ENCODE assay signal across 26 cellular contexts in genomic region chr1:54340434-54340833, GRCh38.
DNase-seq lines count a peak whose midpoint lies in the region; ATAC-seq and TF ChIP-seq lines count a peak whose summit lies in the region.
"Had no signal": no experiment of that assay in that cellular context is flagged by ENCODE, and none has a peak within 500 bp of the region (broad histone marks: within the 10 kb centered on the region; RNA-seq: fewer than 3 reads in every experiment).

No MANE protein-coding gene starts in this region.

- H4K91ac ChIP-seq in H9 (ENCODE audit: insufficient read length, low read depth, low read length), result no peak overlapping the region
- peak overlapping the region; percentile 49 for H4K91ac ChIP-seq in mesenchymal stem cell (ENCODE audit: low read length)

- H3K9me3 Mint-ChIP-seq in H9, result no peaks in the 10 kb centered on the region
- H3K9me3 Mint-ChIP-seq in activated T-helper 17 cell treated with anti-CD3 and anti-CD28 coated beads, Interleukin-2, amount 50 U/mL, for 72 hours, result no peaks in the 10 kb centered on the region
- H3K9me3 Mint-ChIP-seq: activated B cell treated with CpG ODN at 0.5 μM for 24 hours; CD8-positive, alpha-beta T cell; IgD-negative memory B cell; immature natural killer cell; naive thymus-derived CD8-positive, alpha-beta T cell had no signal

- no CpG with 5 or more reads among the region's 6 CpGs for WGBS in H9 (ENCODE audit: extremely low coverage, insufficient read length, low lambda C conversion rate)
- 90% methylated on average over 6 of the region's 6 CpGs for WGBS in mesenchymal stem cell

- H3K4me3 ChIP-seq in mesenchymal stem cell (ENCODE audit: insufficient read depth in 1 of 2, low read depth in 1 of 2, low read length in 2 of 2), result no peak overlapping the region
- H3K4me3 ChIP-seq: left lung, Peyer's patch, prostate gland, sigmoid colon had no signal

- H3K79me1 ChIP-seq in H9 (ENCODE audit: insufficient read depth, low read depth, low read length, poor library complexity, severe bottlenecking) (peaks cover 7% of the 10 kb centered on the region), mesenchymal stem cell (replicated peaks; ENCODE audit: low read length, poor library complexity, severe bottlenecking) (peaks cover 48% of the 10 kb centered on the region)

- no peaks in the 10 kb centered on the region for H4K20me1 ChIP-seq in H9 (ENCODE audit: control insufficient read depth, insufficient read depth, insufficient read length)

- H3K4ac ChIP-seq in H9 (ENCODE audit: low read depth, low read length) (no peak overlapping the region), mesenchymal stem cell (ENCODE audit: low read depth in 1 of 2, low read length in 2 of 2) (no peak overlapping the region)

- no peak overlapping the region for H3T11ph ChIP-seq in H9 (ENCODE audit: low read length)

- no peak for DNase-seq in H9
- no peak for DNase-seq in mesenchymal stem cell
- peak; percentile 52 for DNase-seq in superior temporal gyrus (ENCODE audit: extremely low spot score)
- DNase-seq in DMS79 (lab: John Stamatoyannopoulos, UW), result no peak
- no peak for DNase-seq in NCI-H146 (lab: John Stamatoyannopoulos, UW)
- DNase-seq: ACHN; activated B cell treated with CpG ODN at 0.5 μM for 24 hours; activated CD4-positive, alpha-beta T cell treated with anti-CD3 and anti-CD28 coated beads, Interleukin-2, amount 50 U/mL, for 1 hour; activated gamma-delta T cell; activated T-cell treated with anti-CD3 and anti-CD28 coated beads, Interleukin-2, amount 50 U/mL, for 1 hour; CD8-positive, alpha-beta T cell; immature natural killer cell; left lung; naive thymus-derived CD8-positive, alpha-beta T cell; NCI-H1436 treated with DMSO at 0.1 percent for 48 hours; NCI-H446; NCI-H748 treated with DMSO at 0.1 percent for 48 hours; Peyer's patch; SIG-M5; sigmoid colon; stimulated activated CD4-positive, alpha-beta T cell treated with anti-CD3 and anti-CD28 coated beads, Interleukin-4, amount 100 ng/mL, for 1 hour had no signal

- H3K27me3 ChIP-seq in H9 (ENCODE audit: insufficient read depth, low read length), result no peaks in the 10 kb centered on the region
- no peaks in the 10 kb centered on the region for H3K27me3 ChIP-seq in mesenchymal stem cell (ENCODE audit: control insufficient read depth in 1 of 2, insufficient read depth in 1 of 2, low read length in 2 of 2)
- H3K27me3 ChIP-seq: left lung, Peyer's patch, sigmoid colon had no signal

- no peak overlapping the region for H2BK5ac ChIP-seq in H9 (ENCODE audit: insufficient read length, low read length)
- H2BK5ac ChIP-seq in mesenchymal stem cell (ENCODE audit: low read depth, low read length, poor library complexity, severe bottlenecking), result no peak overlapping the region

- H3K4me1 ChIP-seq in H9 (ENCODE audit: insufficient read depth, low read length), result peaks cover 12% of the 10 kb centered on the region; the same call in 1 of the 2 replicates
- H3K4me1 ChIP-seq in mesenchymal stem cell (ENCODE audit: control insufficient read depth, insufficient read depth, low read depth, low read length), result peaks cover 11% of the 10 kb centered on the region

- H3K56ac ChIP-seq in H9 (ENCODE audit: insufficient read length, low read depth, low read length), result no peak overlapping the region

- H3K4me1 Mint-ChIP-seq in H9, result peaks cover 76 to 83% of the 10 kb centered on the region in 2 experiments
- peaks cover 12% of the 10 kb centered on the region for H3K4me1 Mint-ChIP-seq in activated T-helper 17 cell treated with anti-CD3 and anti-CD28 coated beads, Interleukin-2, amount 50 U/mL, for 72 hours

- peaks cover 2 to 34% (median 25%) of the 10 kb centered on the region in 3 experiments; a peak in 6 of 7 replicates for H3K36me3 Mint-ChIP-seq in H9 (ENCODE audit: insufficient read depth in 1 of 3, low read depth in 3 of 3)
- no peaks in the 10 kb centered on the region for H3K36me3 Mint-ChIP-seq in activated T-helper 17 cell treated with anti-CD3 and anti-CD28 coated beads, Interleukin-2, amount 50 U/mL, for 72 hours (ENCODE audit: low read depth)
- H3K36me3 Mint-ChIP-seq: immature natural killer cell had no signal

- no peak overlapping the region for H4K8ac ChIP-seq in H9 (replicated peaks; ENCODE audit: insufficient read length, low read depth, low read length)
- H4K8ac ChIP-seq in mesenchymal stem cell (ENCODE audit: low read length), result no peak overlapping the region

- H2AK5ac ChIP-seq in H9 (ENCODE audit: insufficient read length, low read length) (no peak overlapping the region), mesenchymal stem cell (ENCODE audit: low read length, severe bottlenecking) (no peak overlapping the region)

- no peak overlapping the region for H3K4me3 Mint-ChIP-seq in H9
- H3K4me3 Mint-ChIP-seq in activated T-helper 17 cell treated with anti-CD3 and anti-CD28 coated beads, Interleukin-2, amount 50 U/mL, for 72 hours, result no peak overlapping the region
- H3K4me3 Mint-ChIP-seq: activated B cell treated with CpG ODN at 0.5 μM for 24 hours; B cell; CD8-positive, alpha-beta T cell; immature natural killer cell had no signal

- ATAC-seq in activated T-helper 17 cell treated with anti-CD3 and anti-CD28 coated beads, Interleukin-2, amount 50 U/mL, for 72 hours (replicated peaks), result no peak
- no peak for ATAC-seq in GM18858 (IDR thresholded peaks at IDR 0.05; ENCODE audit: unreplicated experiment)
- ATAC-seq: CD8-positive, alpha-beta T cell; left lung; naive thymus-derived CD8-positive, alpha-beta T cell had no signal

- H3K23ac ChIP-seq in H9 (ENCODE audit: insufficient read length, low read depth, low read length) (no peak overlapping the region), mesenchymal stem cell (ENCODE audit: low read length in 2 of 2) (no peak overlapping the region)

- H2BK120ac ChIP-seq in H9 (ENCODE audit: low read depth, low read length, poor library complexity, severe bottlenecking) (no peak overlapping the region), mesenchymal stem cell (ENCODE audit: low read depth, low read length) (no peak overlapping the region)

- peaks cover 7 to 14% of the 10 kb centered on the region in 2 experiments for H3K36me3 ChIP-seq in mesenchymal stem cell (ENCODE audit: control insufficient read depth in 1 of 2, insufficient read depth in 2 of 2, low read depth in 1 of 2, low read length in 2 of 2)
- H3K36me3 ChIP-seq: left lung, prostate gland, sigmoid colon had no signal

- H2AFZ ChIP-seq in H9 (ENCODE audit: low read length) (no peak overlapping the region), mesenchymal stem cell (ENCODE audit: low read depth, low read length) (no peak overlapping the region)

- H2BK12ac ChIP-seq in H9 (ENCODE audit: insufficient read length, low read depth, low read length) (no peak overlapping the region), mesenchymal stem cell (ENCODE audit: low read length in 2 of 2) (peak overlapping the region in 1 of 2 experiments; percentile 40)

- H3K4me2 ChIP-seq in H9 (ENCODE audit: insufficient read depth, insufficient read length, low read length) (no peak overlapping the region), mesenchymal stem cell (ENCODE audit: low read length, poor library complexity, severe bottlenecking) (no peak overlapping the region)

- peaks cover 7% of the 10 kb centered on the region; the same call in 1 of the 2 replicates for H3K79me2 ChIP-seq in H9 (ENCODE audit: insufficient read depth, low read length)

- peak overlapping the region in 2 of 3 experiments; percentile 75 to 94; a peak in 4 of 7 replicates for H3K27ac Mint-ChIP-seq in H9
- H3K27ac Mint-ChIP-seq in activated T-helper 17 cell treated with anti-CD3 and anti-CD28 coated beads, Interleukin-2, amount 50 U/mL, for 72 hours, result peak overlapping the region; percentile 52
- H3K27ac Mint-ChIP-seq: activated B cell treated with CpG ODN at 0.5 μM for 24 hours, B cell, IgD-negative memory B cell had no signal

- H3K14ac ChIP-seq in H9 (ENCODE audit: insufficient read depth, low read length), result no peak overlapping the region
- H3K14ac ChIP-seq in mesenchymal stem cell (ENCODE audit: low read length in 2 of 2), result no peak overlapping the region

- no peak for TF ChIP-seq CTCF in H9 (conservative IDR thresholded peaks at IDR 0.05)

- H3K9ac ChIP-seq in H9 (ENCODE audit: extremely low read depth, insufficient read length, low read length) (no peak overlapping the region), mesenchymal stem cell (ENCODE audit: low read length) (no peak overlapping the region)

- H3K27ac ChIP-seq in H9 (ENCODE audit: insufficient read length, low read depth, low read length) (no peak overlapping the region), mesenchymal stem cell (ENCODE audit: low read length, poor library complexity, severe bottlenecking) (no peak overlapping the region)
- H3K27ac ChIP-seq: left lung, Peyer's patch had no signal

- no peak overlapping the region for H2BK20ac ChIP-seq in H9 (ENCODE audit: low read depth, low read length, poor library complexity, severe bottlenecking)

- H3K18ac ChIP-seq in H9 (ENCODE audit: insufficient read length, low read depth, low read length) (no peak overlapping the region), mesenchymal stem cell (ENCODE audit: low read depth in 1 of 2, low read length in 2 of 2) (peak overlapping the region in 1 of 2 experiments; percentile 41)

- no peaks in the 10 kb centered on the region for H3K23me2 ChIP-seq in H9 (ENCODE audit: insufficient read length, low read depth, low read length, poor library complexity, severe bottlenecking)

- no peaks in the 10 kb centered on the region for H3K27me3 Mint-ChIP-seq in H9 (ENCODE audit: low read depth)
- no peaks in the 10 kb centered on the region for H3K27me3 Mint-ChIP-seq in activated T-helper 17 cell treated with anti-CD3 and anti-CD28 coated beads, Interleukin-2, amount 50 U/mL, for 72 hours
- H3K27me3 Mint-ChIP-seq: activated B cell treated with CpG ODN at 0.5 μM for 24 hours; B cell; IgD-negative memory B cell; naive thymus-derived CD8-positive, alpha-beta T cell had no signal

- no peak overlapping the region for H4K5ac ChIP-seq in H9 (ENCODE audit: insufficient read length, low read depth, low read length)

- no peaks in the 10 kb centered on the region for H3K9me3 ChIP-seq in H9 (ENCODE audit: control insufficient read depth, low read depth, low read length)
- no peaks in the 10 kb centered on the region for H3K9me3 ChIP-seq in mesenchymal stem cell (ENCODE audit: control insufficient read depth, low read length)
- H3K9me3 ChIP-seq: left lung, Peyer's patch, prostate gland, sigmoid colon had no signal

- H2BK15ac ChIP-seq in H9 (ENCODE audit: low read depth, low read length) (no peak overlapping the region), mesenchymal stem cell (ENCODE audit: low read depth, poor library complexity, severe bottlenecking) (peak overlapping the region; percentile 70)
